In genomic region chr15:20341901-20342605, GRCh38 we compare ENCODE assay signal across 11 cellular contexts.
DNase-seq lines count a peak whose midpoint lies in the region; ATAC-seq, FAIRE-seq and TF ChIP-seq lines count a peak whose summit lies in the region.
"Had no signal": no experiment of that assay in that cellular context is flagged by ENCODE, and none has a peak within 500 bp of the region (broad histone marks: within the 10 kb centered on the region; RNA-seq: fewer than 3 reads in every experiment).

No MANE protein-coding gene starts in this region.

- no peak for TF ChIP-seq CTCF in CD8-positive, alpha-beta T cell (IDR thresholded peaks at IDR 0.05)
- TF ChIP-seq CTCF in WERI-Rb-1 (IDR thresholded peaks at IDR 0.05; ENCODE audit: low read depth, low read length), result no peak
- TF ChIP-seq CTCF in foreskin keratinocyte (conservative IDR thresholded peaks at IDR 0.05), result no peak
- TF ChIP-seq CTCF in pancreas (IDR thresholded peaks at IDR 0.05), result no peak

- peak in 5 of 7 experiments; percentile 26 to 57 (median 36) for DNase-seq in CD8-positive, alpha-beta T cell
- DNase-seq in WERI-Rb-1, result peak; percentile 51
- DNase-seq in foreskin keratinocyte, result no peak
- peak in 5 of 6 donors; percentile 19 to 100 (median 83) for DNase-seq in pancreas
- no peak for DNase-seq in AML-193 (lab: John Stamatoyannopoulos, UW)
- no peak for DNase-seq in globus pallidus (ENCODE audit: low spot score)
- DNase-seq: kidney glomerular epithelial cell had no signal

- H3K4me1 Mint-ChIP-seq in CD8-positive, alpha-beta T cell (ENCODE audit: low read depth), result no peaks in the 10 kb centered on the region

- no peak for FAIRE-seq in pancreas (lab: Jason Lieb, UNC)
- FAIRE-seq: bronchial epithelial cell had no signal

- no peaks in the 10 kb centered on the region for H3K36me3 Mint-ChIP-seq in CD8-positive, alpha-beta T cell

- no peaks in the 10 kb centered on the region for H3K36me3 ChIP-seq in CD8-positive, alpha-beta T cell (ENCODE audit: insufficient read depth, low read length)
- H3K36me3 ChIP-seq in WERI-Rb-1 (no peaks in the 10 kb centered on the region), pancreas (no peaks in the 10 kb centered on the region)

- no peaks in the 10 kb centered on the region for H3K27me3 Mint-ChIP-seq in CD8-positive, alpha-beta T cell (ENCODE audit: low read depth)

- CTCF ChIA-PET in CD8-positive, alpha-beta T cell (lab: Charles Lee), result no interaction called here

- H3K9me3 ChIP-seq in CD8-positive, alpha-beta T cell (ENCODE audit: low read length), result no peaks in the 10 kb centered on the region
- H3K9me3 ChIP-seq in WERI-Rb-1 (ENCODE audit: severe bottlenecking) (peaks cover 30% of the 10 kb centered on the region), pancreas (no peaks in the 10 kb centered on the region)

- peaks cover 3% of the 10 kb centered on the region for H3K9me3 Mint-ChIP-seq in CD8-positive, alpha-beta T cell

- no peak overlapping the region for H3K27ac ChIP-seq in CD8-positive, alpha-beta T cell (ENCODE audit: low read depth, low read length)
- no peak overlapping the region for H3K27ac ChIP-seq in WERI-Rb-1
- H3K27ac ChIP-seq in foreskin keratinocyte, result no peak overlapping the region
- H3K27ac ChIP-seq in pancreas, result no peak overlapping the region

- no peak overlapping the region for H3K4me3 Mint-ChIP-seq in CD8-positive, alpha-beta T cell
- H3K4me3 Mint-ChIP-seq: T-helper 1 cell treated with Interleukin-12 subunit alpha and Interleukin-12 subunit beta and Interleukin-4 antibody, amounts not matched to agents 30 μg/mL and 1 μg/mL, for 36 hours had no signal

- H3K27me3 ChIP-seq in CD8-positive, alpha-beta T cell (ENCODE audit: insufficient read depth, low read length), result no peaks in the 10 kb centered on the region
- H3K27me3 ChIP-seq in WERI-Rb-1 (ENCODE audit: insufficient read depth, low read depth, severe bottlenecking), result peaks cover 3% of the 10 kb centered on the region
- no peaks in the 10 kb centered on the region for H3K27me3 ChIP-seq in foreskin keratinocyte
- no peaks in the 10 kb centered on the region for H3K27me3 ChIP-seq in pancreas

- ATAC-seq in CD8-positive, alpha-beta T cell, result no peak
- ATAC-seq in foreskin keratinocyte (peak; percentile 42), pancreas (peak in 2 of 4 donors; percentile 55 to 63), GM18519 (IDR thresholded peaks at IDR 0.05; ENCODE audit: low FRiP score, unreplicated experiment) (no peak), GM18520 (IDR thresholded peaks at IDR 0.05; ENCODE audit: unreplicated experiment) (no peak)

- H3K4me1 ChIP-seq in CD8-positive, alpha-beta T cell (ENCODE audit: insufficient read depth, low read length), result no peaks in the 10 kb centered on the region
- H3K4me1 ChIP-seq in foreskin keratinocyte, result no peaks in the 10 kb centered on the region
- H3K4me1 ChIP-seq in pancreas, result no peaks in the 10 kb centered on the region

- intact Hi-C loops in CD8-positive, alpha-beta T cell (cut with DNase I, micrococcal nuclease), result loop anchor here in 1 of 2 experiments (2.0 kb wide), 1 partner anchor 59 kb away; no protein-coding TSS in a partner anchor
- intact Hi-C loops in pancreas (cut with DNase I), result no loop called here

- WGBS in pancreas, 2 donors, result 40 to 45% methylated on average over 5 of the region's 5 CpGs

- POLR2A ChIA-PET in CD8-positive, alpha-beta T cell (lab: Charles Lee), result no interaction called here

- no peak overlapping the region for H3K27ac Mint-ChIP-seq in CD8-positive, alpha-beta T cell
- H3K27ac Mint-ChIP-seq: T-helper 1 cell treated with Interleukin-12 subunit alpha and Interleukin-12 subunit beta and Interleukin-4 antibody, amounts not matched to agents 30 μg/mL and 1 μg/mL, for 36 hours had no signal

- H3K4me3 ChIP-seq in CD8-positive, alpha-beta T cell (ENCODE audit: low read depth, low read length), result no peak overlapping the region
- no peak overlapping the region for H3K4me3 ChIP-seq in WERI-Rb-1 (ENCODE audit: low read depth, low read length)
- H3K4me3 ChIP-seq in pancreas, result no peak overlapping the region

Comparison
In these comparisons a context has a peak if more than half of its experiments do, and no peak if none do; other contexts are left out.
1. DNase-seq: peak in CD8-positive, alpha-beta T cell (5 of 7), WERI-Rb-1 (single experiment) and pancreas (5 of 6); none in foreskin keratinocyte (0 of 2), AML-193 (0 of 2) and globus pallidus (single experiment).